In genomic region chrX:47576021-47576898, GRCh38 we compare ENCODE assay signal across 24 cellular contexts. TPM values are rescaled to one million over a fixed set of nuclear protein-coding genes. Genes with fewer than 3 reads are reported as not detected.
"Had no signal": no experiment of that assay in that cellular context is flagged by ENCODE, and none has a peak within 500 bp of the region (broad histone marks: within the 10 kb centered on the region; RNA-seq: fewer than 3 reads in every experiment).

No MANE protein-coding gene starts in this region.

- H3K27ac ChIP-seq: breast epithelium, lower lobe of right lung, neural progenitor cell, psoas muscle, right atrium auricular region, spleen, testis, vagina had no signal

- DNase-seq: activated B cell treated with CpG ODN at 0.5 μM for 24 hours; activated CD4-positive, alpha-beta T cell treated with anti-CD3 and anti-CD28 coated beads for 4 hours; activated CD4-positive, alpha-beta T cell treated with anti-CD3 and anti-CD28 coated beads, Interleukin-2, amount 50 U/mL, for 48 hours; activated T-cell treated with anti-CD3 and anti-CD28 coated beads for 4 hours; cortex of kidney; foreskin fibroblast; lower lobe of right lung; mesendoderm; naive B cell; psoas muscle; spleen; stimulated activated CD4-positive, alpha-beta T cell treated with anti-CD3 and anti-CD28 coated beads, Interleukin-4, amount 100 ng/mL, for 1 hour; stimulated activated naive CD4-positive, alpha-beta T cell; T-helper 9 cell; testis had no signal

- ATAC-seq: activated naive CD4-positive, alpha-beta T cell treated with anti-CD3 and anti-CD28 coated beads, Interleukin-2, amount 50 U/mL, for 72 hours; left lobe of liver; lower lobe of right lung; psoas muscle had no signal

- H3K9me3 Mint-ChIP-seq: activated B cell treated with CpG ODN at 0.5 μM for 24 hours; activated naive CD4-positive, alpha-beta T cell treated with anti-CD3 and anti-CD28 coated beads, Interleukin-2, amount 50 U/mL, for 72 hours; type B pancreatic cell had no signal

- H3K9me3 ChIP-seq: adrenal gland, breast epithelium, lower lobe of right lung, psoas muscle, right atrium auricular region, spleen, testis, vagina had no signal

- H3K4me1 ChIP-seq: breast epithelium, psoas muscle, testis, vagina had no signal

- H3K4me3 ChIP-seq: adrenal gland, breast epithelium, lower lobe of right lung, neural progenitor cell, psoas muscle, right atrium auricular region, spleen, testis, vagina had no signal

- FAIRE-seq: endometrium had no signal

- H3K27me3 ChIP-seq: adrenal gland, neural progenitor cell, right atrium auricular region, testis, vagina had no signal

- H3K36me3 ChIP-seq: breast epithelium, neural progenitor cell, vagina had no signal

- H3K4me3 Mint-ChIP-seq: activated B cell treated with CpG ODN at 0.5 μM for 24 hours, neural progenitor cell, type B pancreatic cell had no signal

- H3K27ac Mint-ChIP-seq: activated B cell treated with CpG ODN at 0.5 μM for 24 hours; activated naive CD4-positive, alpha-beta T cell treated with anti-CD3 and anti-CD28 coated beads, Interleukin-2, amount 50 U/mL, for 72 hours; naive B cell; neural progenitor cell; type B pancreatic cell had no signal

RNA-seq across cellular contexts. Expression of gene SYN1, which starts 43.4 kb away (rescaled TPM):
- total RNA-seq: activated B cell treated with CpG ODN at 0.5 μM for 24 hours, breast epithelium had no signal
